In the genomic region with DNA sequence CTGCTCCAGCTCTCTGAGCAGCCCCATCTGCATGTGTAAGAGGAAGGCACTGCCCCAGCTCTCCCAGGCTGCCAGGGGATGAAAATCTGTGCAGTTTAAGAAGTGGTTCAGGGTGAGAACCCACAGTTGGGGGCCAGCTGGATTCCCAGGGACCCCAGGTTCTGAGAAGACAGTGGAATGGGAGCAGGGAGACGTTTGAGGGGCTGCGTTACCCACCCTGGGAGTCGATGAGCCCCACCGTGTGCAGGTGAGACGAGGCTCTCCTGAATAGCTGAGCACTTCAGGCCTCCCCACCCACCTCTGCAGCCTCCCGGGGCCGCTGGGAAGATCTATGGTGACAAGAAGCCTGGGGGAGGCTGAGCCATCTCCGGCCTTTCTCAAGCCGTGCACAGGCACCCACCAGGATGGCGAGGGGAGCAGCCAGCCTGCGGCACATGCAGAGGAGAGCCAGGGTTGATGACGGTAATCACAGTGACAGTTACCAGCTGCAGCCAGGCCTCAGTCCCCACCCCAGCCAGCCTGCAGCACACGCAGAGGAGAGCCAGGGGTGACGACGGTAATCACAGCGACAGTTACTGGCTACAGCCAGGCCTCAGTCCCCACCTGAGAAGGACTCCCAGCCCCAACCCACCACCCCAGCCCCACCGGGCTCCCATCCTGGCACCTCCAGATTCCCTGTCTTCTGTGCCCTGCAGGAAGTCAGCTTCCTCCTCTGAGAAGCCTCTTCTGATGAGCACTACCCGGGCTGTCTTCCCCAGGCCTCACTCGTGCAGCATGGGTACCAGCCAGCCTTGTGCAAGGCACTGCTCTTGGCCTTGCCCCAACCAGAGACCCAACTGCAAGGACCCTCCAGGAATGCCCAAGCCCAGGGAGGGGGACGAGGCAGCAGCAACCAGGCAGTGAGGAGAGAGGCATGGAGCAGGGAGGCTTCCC, we compare ENCODE assay signal across 22 cellular contexts.
DNase-seq lines count a peak whose midpoint lies in the region; ATAC-seq and TF ChIP-seq lines count a peak whose summit lies in the region.
"Had no signal": no experiment of that assay in that cellular context is flagged by ENCODE, and none has a peak within 500 bp of the region (broad histone marks: within the 10 kb centered on the region; RNA-seq: fewer than 3 reads in every experiment).

No MANE protein-coding gene starts in this region.

- TF ChIP-seq CTCF in osteoblast (IDR thresholded peaks at IDR 0.05; ENCODE audit: extremely low read depth, low read depth, low read length) = no peak

- no peaks in the 10 kb centered on the region for H3K27me3 ChIP-seq in osteoblast (ENCODE audit: insufficient read depth, low read length)
- H3K27me3 ChIP-seq: neural progenitor cell had no signal

- no peak overlapping the region for H3K27ac Mint-ChIP-seq in activated CD8-positive, alpha-beta memory T cell treated with anti-CD3 and anti-CD28 coated beads, Interleukin-2, amount 10 ng/mL, durations not matched to agents 7 days and 5 days
- H3K27ac Mint-ChIP-seq: activated naive CD4-positive, alpha-beta T cell treated with anti-CD3 and anti-CD28 coated beads, Interleukin-2, amount 50 U/mL, for 24 hours; neural progenitor cell had no signal

- CTCF ChIA-PET in activated CD8-positive, alpha-beta memory T cell treated with anti-CD3 and anti-CD28 coated beads, Interleukin-2, amount 10 ng/mL, durations not matched to agents 7 days and 5 days (lab: Charles Lee) = no interaction called here

- H3K79me2 ChIP-seq in osteoblast (ENCODE audit: insufficient read depth, low read length) = no peaks in the 10 kb centered on the region

- no peaks in the 10 kb centered on the region for H3K9me3 ChIP-seq in osteoblast (ENCODE audit: low read depth, low read length)
- H3K9me3 ChIP-seq: esophagus squamous epithelium, transverse colon had no signal

- H3K27me3 Mint-ChIP-seq in activated CD8-positive, alpha-beta memory T cell treated with anti-CD3 and anti-CD28 coated beads, Interleukin-2, amount 10 ng/mL, durations not matched to agents 7 days and 5 days = no peaks in the 10 kb centered on the region

- H3K4me3 Mint-ChIP-seq in activated CD8-positive, alpha-beta memory T cell treated with anti-CD3 and anti-CD28 coated beads, Interleukin-2, amount 10 ng/mL, durations not matched to agents 7 days and 5 days = no peak overlapping the region
- H3K4me3 Mint-ChIP-seq: activated naive CD4-positive, alpha-beta T cell treated with anti-CD3 and anti-CD28 coated beads, Interleukin-2, amount 50 U/mL, for 24 hours; activated T-cell treated with anti-CD3 and anti-CD28 coated beads, Interleukin-2, amount 50 U/mL, for 4 hours; neural progenitor cell had no signal

- H3K4me1 Mint-ChIP-seq in activated CD8-positive, alpha-beta memory T cell treated with anti-CD3 and anti-CD28 coated beads, Interleukin-2, amount 10 ng/mL, durations not matched to agents 7 days and 5 days = no peaks in the 10 kb centered on the region
- H3K4me1 Mint-ChIP-seq: activated naive CD4-positive, alpha-beta T cell treated with anti-CD3 and anti-CD28 coated beads, Interleukin-2, amount 50 U/mL, for 24 hours; neural progenitor cell had no signal

- no peaks in the 10 kb centered on the region for H3K36me3 Mint-ChIP-seq in activated CD8-positive, alpha-beta memory T cell treated with anti-CD3 and anti-CD28 coated beads, Interleukin-2, amount 10 ng/mL, durations not matched to agents 7 days and 5 days
- H3K36me3 Mint-ChIP-seq: activated naive CD4-positive, alpha-beta T cell treated with anti-CD3 and anti-CD28 coated beads, Interleukin-2, amount 50 U/mL, for 24 hours; neural progenitor cell had no signal

- no peak overlapping the region for H3K4me2 ChIP-seq in osteoblast (ENCODE audit: insufficient read depth, low read length)
- H3K4me2 ChIP-seq: neural progenitor cell had no signal

- H4K20me1 ChIP-seq in osteoblast (ENCODE audit: insufficient read depth, low read length) = no peaks in the 10 kb centered on the region

- no peak overlapping the region for H2AFZ ChIP-seq in osteoblast (ENCODE audit: low read length)
- H2AFZ ChIP-seq: neural progenitor cell had no signal

- peak; percentile 53 for DNase-seq in activated effector memory CD4-positive, alpha-beta T cell treated with anti-CD3 and anti-CD28 coated beads, Interleukin-2, amount 50 U/mL, for 16 hours
- DNase-seq in activated effector memory CD4-positive, alpha-beta T cell treated with Interleukin-2 at 50 U/mL for 16 hours = no peak
- peak; percentile 29 for DNase-seq in activated CD8-positive, alpha-beta memory T cell treated with anti-CD3 and anti-CD28 coated beads, Interleukin-2, amount 10 ng/mL, durations not matched to agents 7 days and 5 days
- DNase-seq in osteoblast (ENCODE audit: insufficient read length, low spot score, missing footprints) (peak; percentile 45), NAMALWA (ENCODE audit: low spot score) (no peak), C1 segment of cervical spinal cord (lab: John Stamatoyannopoulos, UW) (no peak), NCI-H1048 (lab: John Stamatoyannopoulos, UW) (no peak)
- DNase-seq: ACHN; activated CD4-positive, alpha-beta T cell treated with anti-CD3 and anti-CD28 coated beads, Interleukin-2, amount 50 U/mL, for 48 hours; activated T-cell treated with anti-CD3 and anti-CD28 coated beads, Interleukin-2, amount 50 U/mL, for 4 hours; esophagus squamous epithelium; HCEC 1CT; NCI-H2081; NCI-H446 treated with DMSO at 0.1 percent for 48 hours; OCI-M1; transverse colon had no signal

- no peak overlapping the region for H3K4me3 ChIP-seq in osteoblast (ENCODE audit: insufficient read depth, low read length)
- H3K4me3 ChIP-seq: esophagus squamous epithelium, lung, neural progenitor cell, psoas muscle, transverse colon had no signal

- no peaks in the 10 kb centered on the region for H3K4me1 ChIP-seq in osteoblast (ENCODE audit: insufficient read depth, low read length)
- H3K4me1 ChIP-seq: esophagus squamous epithelium, neural progenitor cell, psoas muscle, transverse colon had no signal

- H3K9me3 Mint-ChIP-seq in activated CD8-positive, alpha-beta memory T cell treated with anti-CD3 and anti-CD28 coated beads, Interleukin-2, amount 10 ng/mL, durations not matched to agents 7 days and 5 days (ENCODE audit: low read depth) = no peaks in the 10 kb centered on the region
- H3K9me3 Mint-ChIP-seq: activated naive CD4-positive, alpha-beta T cell treated with anti-CD3 and anti-CD28 coated beads, Interleukin-2, amount 50 U/mL, for 24 hours; activated T-cell treated with anti-CD3 and anti-CD28 coated beads, Interleukin-2, amount 50 U/mL, for 4 hours had no signal

- H3K36me3 ChIP-seq in osteoblast (ENCODE audit: insufficient read depth, low read length) = no peaks in the 10 kb centered on the region
- H3K36me3 ChIP-seq: esophagus squamous epithelium, neural progenitor cell, transverse colon had no signal

- no peak overlapping the region for H3K27ac ChIP-seq in osteoblast (ENCODE audit: low read depth, low read length)
- H3K27ac ChIP-seq: C4-2B, esophagus squamous epithelium, neural progenitor cell, psoas muscle, transverse colon had no signal

- no peak for ATAC-seq in activated CD8-positive, alpha-beta memory T cell treated with anti-CD3 and anti-CD28 coated beads, Interleukin-2, amount 10 ng/mL, durations not matched to agents 7 days and 5 days
- no peak for ATAC-seq in HG02623 (IDR thresholded peaks at IDR 0.05; ENCODE audit: unreplicated experiment)
- ATAC-seq: activated T-cell treated with anti-CD3 and anti-CD28 coated beads, Interleukin-2, amount 50 U/mL, for 4 hours; psoas muscle had no signal

Comparison
In these comparisons a context has a peak if more than half of its experiments do, and no peak if none do; other contexts are left out.
1. DNase-seq: peak in activated effector memory CD4-positive, alpha-beta T cell treated with anti-CD3 and anti-CD28 coated beads, Interleukin-2, amount 50 U/mL, for 16 hours (single experiment), activated CD8-positive, alpha-beta memory T cell treated with anti-CD3 and anti-CD28 coated beads, Interleukin-2, amount 10 ng/mL, durations not matched to agents 7 days and 5 days (single experiment) and osteoblast (single experiment); none in activated effector memory CD4-positive, alpha-beta T cell treated with Interleukin-2 at 50 U/mL for 16 hours (single experiment), NAMALWA (single experiment), C1 segment of cervical spinal cord (0 of 14) and NCI-H1048 (single experiment).